ENCODE assay signal across 8 cellular contexts in genomic region chr6:16331328-16332174, GRCh38.
DNase-seq lines count a peak whose midpoint lies in the region; TF ChIP-seq lines count a peak whose summit lies in the region.

No MANE protein-coding gene starts in this region.

- no peaks in the 10 kb centered on the region for H3K27me3 ChIP-seq in cardiac muscle cell

- peak overlapping the region; percentile 74 for H3K27ac ChIP-seq in cardiac muscle cell

- no peak overlapping the region for H3K4me3 Mint-ChIP-seq in progenitor cell of endocrine pancreas (ENCODE audit: low read depth)

- no peaks in the 10 kb centered on the region for H3K4me1 Mint-ChIP-seq in progenitor cell of endocrine pancreas (ENCODE audit: low read depth)

- peaks cover 3% of the 10 kb centered on the region for H3K36me3 ChIP-seq in cardiac muscle cell

- DNase-seq in COLO668 (lab: John Stamatoyannopoulos, UW; ENCODE audit: unreplicated experiment): peak; percentile 51
- DNase-seq in GM20000 (ENCODE audit: low spot score): peak; percentile 79
- DNase-seq in Kasumi-1 (lab: John Stamatoyannopoulos, UW): peak; percentile 70 to 74
- DNase-seq in SK-N-DZ (ENCODE audit: low spot score): peak; percentile 70
- peak; percentile 62 for DNase-seq in activated naive CD4-positive, alpha-beta T cell treated with anti-CD3 and anti-CD28 coated beads, Interleukin-2, amount 50 U/mL, for 16 hours
- DNase-seq in cardiac muscle cell (ENCODE audit: low read depth in 1 of 2, low spot score in 1 of 2): peak; percentile 81 to 89
- DNase-seq in progenitor cell of endocrine pancreas (ENCODE audit: low spot score, unreplicated experiment): peak; percentile 25
- DNase-seq in cerebellar nuclear complex (lab: John Stamatoyannopoulos, UW): no peak

- peaks cover 12% of the 10 kb centered on the region for H3K36me3 Mint-ChIP-seq in progenitor cell of endocrine pancreas (ENCODE audit: insufficient read depth)

- H3K9me3 ChIP-seq in cardiac muscle cell (ENCODE audit: low read depth): no peaks in the 10 kb centered on the region

- no peak overlapping the region for H3K27ac Mint-ChIP-seq in progenitor cell of endocrine pancreas

- no peaks in the 10 kb centered on the region for H3K9me3 Mint-ChIP-seq in progenitor cell of endocrine pancreas (ENCODE audit: low read depth)

- peak; percentile 90 for TF ChIP-seq CTCF in GM20000 (IDR thresholded peaks at IDR 0.05; ENCODE audit: extremely low read depth, missing control alignments)
- TF ChIP-seq CTCF in cardiac muscle cell (IDR thresholded peaks at IDR 0.05; ENCODE audit: low read depth, low read length): peak; percentile 97
- peak; percentile 93 for TF ChIP-seq CTCF in progenitor cell of endocrine pancreas (IDR thresholded peaks at IDR 0.05; ENCODE audit: unreplicated experiment)

- no peak overlapping the region for H3K4me3 ChIP-seq in cardiac muscle cell

- peaks cover 11% of the 10 kb centered on the region for H3K4me1 ChIP-seq in cardiac muscle cell (ENCODE audit: low read depth)

- no peaks in the 10 kb centered on the region for H3K27me3 Mint-ChIP-seq in progenitor cell of endocrine pancreas

Comparison
In these comparisons a context has a peak if more than half of its experiments do, and no peak if none do; other contexts are left out.
1. DNase-seq: peak in COLO668 (single experiment), GM20000 (single experiment), Kasumi-1 (2 of 2), SK-N-DZ (single experiment), activated naive CD4-positive, alpha-beta T cell treated with anti-CD3 and anti-CD28 coated beads, Interleukin-2, amount 50 U/mL, for 16 hours (single experiment), cardiac muscle cell (2 of 2) and progenitor cell of endocrine pancreas (single experiment); none in cerebellar nuclear complex (0 of 2).
2. Peak in every context shown above with its lines, with median percentiles within 50 percentile points of each other: CTCF ChIP-seq.